1 cellular context compared by ENCODE assay signal in the genomic region with DNA sequence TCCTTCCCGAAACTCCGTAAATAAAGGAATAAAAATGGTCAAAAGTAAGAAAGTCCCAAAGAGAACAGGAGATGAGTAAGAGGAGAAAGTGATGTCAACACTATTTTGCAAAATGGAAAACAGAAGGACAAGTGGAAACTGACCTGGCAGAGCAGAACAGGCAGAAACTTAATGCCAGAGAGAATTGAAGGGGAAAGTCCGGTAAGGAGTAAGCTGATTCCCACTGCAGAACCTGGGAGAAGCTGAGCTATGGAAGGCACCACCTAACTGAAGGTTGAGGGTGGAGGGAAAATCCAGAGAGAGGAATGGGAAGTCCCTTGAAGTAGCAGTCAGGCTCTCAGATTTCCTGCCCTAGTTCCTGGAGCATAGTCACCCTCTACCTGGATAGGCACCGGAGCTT.
TF ChIP-seq lines count a peak whose summit lies in the region.

No MANE protein-coding gene starts in this region.

TF ChIP-seq in HepG2, 621 proteins besides CTCF, POLR2A, EP300 and RAD21 (continued from another document):
- TF ChIP-seq, protein P1, sequence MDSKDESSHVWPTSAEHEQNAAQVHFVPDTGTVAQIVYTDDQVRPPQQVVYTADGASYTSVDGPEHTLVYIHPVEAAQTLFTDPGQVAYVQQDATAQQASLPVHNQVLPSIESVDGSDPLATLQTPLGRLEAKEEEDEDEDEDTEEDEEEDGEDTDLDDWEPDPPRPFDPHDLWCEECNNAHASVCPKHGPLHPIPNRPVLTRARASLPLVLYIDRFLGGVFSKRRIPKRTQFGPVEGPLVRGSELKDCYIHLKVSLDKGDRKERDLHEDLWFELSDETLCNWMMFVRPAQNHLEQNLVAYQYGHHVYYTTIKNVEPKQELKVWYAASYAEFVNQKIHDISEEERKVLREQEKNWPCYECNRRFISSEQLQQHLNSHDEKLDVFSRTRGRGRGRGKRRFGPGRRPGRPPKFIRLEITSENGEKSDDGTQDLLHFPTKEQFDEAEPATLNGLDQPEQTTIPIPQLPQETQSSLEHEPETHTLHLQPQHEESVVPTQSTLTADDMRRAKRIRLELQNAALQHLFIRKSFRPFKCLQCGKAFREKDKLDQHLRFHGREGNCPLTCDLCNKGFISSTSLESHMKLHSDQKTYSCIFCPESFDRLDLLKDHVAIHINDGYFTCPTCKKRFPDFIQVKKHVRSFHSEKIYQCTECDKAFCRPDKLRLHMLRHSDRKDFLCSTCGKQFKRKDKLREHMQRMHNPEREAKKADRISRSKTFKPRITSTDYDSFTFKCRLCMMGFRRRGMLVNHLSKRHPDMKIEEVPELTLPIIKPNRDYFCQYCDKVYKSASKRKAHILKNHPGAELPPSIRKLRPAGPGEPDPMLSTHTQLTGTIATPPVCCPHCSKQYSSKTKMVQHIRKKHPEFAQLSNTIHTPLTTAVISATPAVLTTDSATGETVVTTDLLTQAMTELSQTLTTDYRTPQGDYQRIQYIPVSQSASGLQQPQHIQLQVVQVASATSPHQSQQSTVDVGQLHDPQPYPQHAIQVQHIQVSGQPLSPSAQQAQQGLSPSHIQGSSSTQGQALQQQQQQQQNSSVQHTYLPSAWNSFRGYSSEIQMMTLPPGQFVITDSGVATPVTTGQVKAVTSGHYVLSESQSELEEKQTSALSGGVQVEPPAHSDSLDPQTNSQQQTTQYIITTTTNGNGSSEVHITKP (CRISPR knock-in tag; IDR thresholded peaks at IDR 0.05; ENCODE audit: low read depth), result 0 out of 2 replicates have a peak, but pooled peaks have one; percentile 42
